In the genomic region with DNA sequence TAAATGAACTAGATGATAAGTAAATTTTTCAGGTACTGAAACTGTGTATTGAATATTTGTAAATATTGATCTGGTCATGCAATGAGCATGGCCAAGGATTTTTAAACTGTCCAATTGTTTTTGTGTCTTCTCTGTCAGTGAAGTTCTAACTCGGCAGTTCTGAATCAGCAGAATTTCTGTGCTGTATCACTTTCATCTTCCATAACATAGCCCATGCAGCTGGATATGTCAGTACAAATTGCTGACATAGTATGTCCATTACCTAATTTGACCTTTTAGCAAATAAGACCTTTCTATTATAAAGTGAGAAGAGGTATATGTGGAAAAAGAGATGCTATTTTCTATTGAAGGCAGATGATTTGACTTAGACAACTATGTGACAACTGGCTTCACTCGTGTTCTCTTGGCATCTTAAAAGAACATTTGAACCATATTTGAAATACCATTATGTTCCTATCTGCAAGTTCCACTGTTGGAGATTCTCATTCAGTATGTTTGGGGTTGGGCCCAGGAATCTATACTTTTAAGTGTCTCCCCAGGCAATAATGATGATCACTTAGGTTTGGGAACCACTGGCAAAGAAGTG, we compare ENCODE assay signal across 20 cellular contexts.
DNase-seq lines count a peak whose midpoint lies in the region; ATAC-seq and TF ChIP-seq lines count a peak whose summit lies in the region.
"Had no signal": no experiment of that assay in that cellular context is flagged by ENCODE, and none has a peak within 500 bp of the region (broad histone marks: within the 10 kb centered on the region; RNA-seq: fewer than 3 reads in every experiment).

No MANE protein-coding gene starts in this region.

- intact Hi-C loops in psoas muscle (cut with DNase I) (no loop called here), Right ventricle myocardium inferior (cut with DNase I) (no loop called here)

- H3F3A ChIP-seq in MM.1S (ENCODE audit: insufficient read depth, low read length): no peaks in the 10 kb centered on the region

- no peaks in the 10 kb centered on the region for H3K4me1 ChIP-seq in CD8-positive, alpha-beta memory T cell (ENCODE audit: insufficient read depth, low read length)
- H3K4me1 ChIP-seq in MM.1S (ENCODE audit: low read length) (peaks cover 11% of the 10 kb centered on the region), psoas muscle (peaks cover 39% of the 10 kb centered on the region)

- no peaks in the 10 kb centered on the region for H3K9me2 ChIP-seq in MM.1S (replicated peaks; ENCODE audit: insufficient read depth, low read length)

- H2AFZ ChIP-seq in MM.1S (ENCODE audit: low read length): no peak overlapping the region

- H3K36me3 ChIP-seq in CD8-positive, alpha-beta memory T cell (ENCODE audit: insufficient read depth, low read length): no peaks in the 10 kb centered on the region
- H3K36me3 ChIP-seq in MM.1S (replicated peaks; ENCODE audit: insufficient read depth, low read length) (no peaks in the 10 kb centered on the region), psoas muscle (ENCODE audit: insufficient read depth in 1 of 2, low read depth in 1 of 2) (no peaks in the 10 kb centered on the region)
- H3K36me3 ChIP-seq: MG63, SJCRH30 had no signal

- H3K27ac Mint-ChIP-seq in CD8-positive, alpha-beta memory T cell: no peak overlapping the region
- H3K27ac Mint-ChIP-seq: CD4-positive, alpha-beta T cell; HFFc6 had no signal

- no peak overlapping the region for H3K4me3 ChIP-seq in CD8-positive, alpha-beta memory T cell (ENCODE audit: low read length)
- H3K4me3 ChIP-seq in MM.1S (ENCODE audit: low read length) (no peak overlapping the region), choroid plexus epithelial cell (ENCODE audit: low read depth, low read length) (no peak overlapping the region), psoas muscle (no peak overlapping the region)
- H3K4me3 ChIP-seq: MG63, SJCRH30 had no signal

- H3K4me2 ChIP-seq in MM.1S (ENCODE audit: low read depth, low read length): peak overlapping the region; percentile 30

- peak overlapping the region; percentile 9 for H3K27ac ChIP-seq in CD8-positive, alpha-beta memory T cell (ENCODE audit: low read depth, low read length)
- H3K27ac ChIP-seq in MM.1S (ENCODE audit: low read length): no peak overlapping the region
- peak overlapping the region; percentile 57 for H3K27ac ChIP-seq in psoas muscle
- H3K27ac ChIP-seq: SJCRH30 had no signal

- H3K4me3 Mint-ChIP-seq in CD8-positive, alpha-beta memory T cell: no peak overlapping the region
- H3K4me3 Mint-ChIP-seq: CD4-positive, alpha-beta T cell; HFFc6 had no signal

- no peaks in the 10 kb centered on the region for H3K4me1 Mint-ChIP-seq in CD8-positive, alpha-beta memory T cell

- ATAC-seq in psoas muscle (peak in 3 of 4 donors; percentile 35 to 64 (median 53)), GM19023 (IDR thresholded peaks at IDR 0.05; ENCODE audit: unreplicated experiment) (no peak), Right ventricle myocardium inferior (no peak)

- CTCF ChIA-PET in CD8-positive, alpha-beta memory T cell (lab: Charles Lee): no interaction called here

- H3K9me3 ChIP-seq in CD8-positive, alpha-beta memory T cell (ENCODE audit: low read length): no peaks in the 10 kb centered on the region
- H3K9me3 ChIP-seq in MM.1S (replicated peaks; ENCODE audit: insufficient read depth, low read length) (no peaks in the 10 kb centered on the region), psoas muscle (no peaks in the 10 kb centered on the region)
- H3K9me3 ChIP-seq: MG63, SJCRH30 had no signal

- H3K79me2 ChIP-seq in MM.1S (ENCODE audit: low read length): no peaks in the 10 kb centered on the region

- H3K9ac ChIP-seq in MM.1S (ENCODE audit: low read length): no peak overlapping the region

- H3K36me3 Mint-ChIP-seq in CD8-positive, alpha-beta memory T cell: peaks cover 0 to 8% (median 0%) of the 10 kb centered on the region in 3 donors

- no peaks in the 10 kb centered on the region for H3K27me3 ChIP-seq in CD8-positive, alpha-beta memory T cell (ENCODE audit: insufficient read depth, low read length, poor library complexity, severe bottlenecking)
- H3K27me3 ChIP-seq in MM.1S (replicated peaks; ENCODE audit: insufficient read depth, low read length) (no peaks in the 10 kb centered on the region), psoas muscle (ENCODE audit: insufficient read depth in 3 of 3, low read length in 2 of 3) (no peaks in the 10 kb centered on the region)
- H3K27me3 ChIP-seq: MG63, SJCRH30 had no signal

- WGBS in psoas muscle, 3 donors: 25 to 43% (median 31%) methylated on average over 2 of the region's 2 CpGs

- no peaks in the 10 kb centered on the region for H3K27me3 Mint-ChIP-seq in CD8-positive, alpha-beta memory T cell
- H3K27me3 Mint-ChIP-seq: CD4-positive, alpha-beta T cell had no signal

- no peaks in the 10 kb centered on the region for H3K9me3 Mint-ChIP-seq in CD8-positive, alpha-beta memory T cell
- H3K9me3 Mint-ChIP-seq: CD4-positive, alpha-beta T cell; HFFc6 had no signal

- TF ChIP-seq CTCF in MM.1S (IDR thresholded peaks at IDR 0.05; ENCODE audit: low read length): no peak
- TF ChIP-seq CTCF in choroid plexus epithelial cell (conservative IDR thresholded peaks at IDR 0.05; ENCODE audit: low read depth, low read length): no peak
- no peak for TF ChIP-seq CTCF in psoas muscle (IDR thresholded peaks at IDR 0.05)

- no peaks in the 10 kb centered on the region for H4K20me1 ChIP-seq in MM.1S (ENCODE audit: insufficient read depth, low read length)

- DNase-seq in CD8-positive, alpha-beta memory T cell: no peak
- DNase-seq in MM.1S (peak; percentile 67), choroid plexus epithelial cell (ENCODE audit: low read depth) (peak; percentile 67), psoas muscle (no peak), dedifferentiated amniotic fluid mesenchymal stem cell (ENCODE audit: extremely low spot score) (no peak), Right ventricle myocardium inferior (ENCODE audit: missing footprints) (no peak)
- DNase-seq: CD4-positive, alpha-beta T cell; DMS53; EL; H7; HFFc6; Kasumi-1; MG63; NCI-H1092; NCI-H1436 treated with DMSO at 0.1 percent for 48 hours; NCI-H2081; NCI-H510A; NCI-H748 treated with DMSO at 0.1 percent for 48 hours; SJCRH30 had no signal

- POLR2A ChIA-PET in CD8-positive, alpha-beta memory T cell (lab: Charles Lee): no interaction called here

Comparison
In these comparisons a context has a peak if more than half of its experiments do, and no peak if none do; other contexts are left out.
1. DNase-seq: peak in MM.1S (single experiment) and choroid plexus epithelial cell (single experiment); none in CD8-positive, alpha-beta memory T cell (0 of 5), psoas muscle (0 of 2), dedifferentiated amniotic fluid mesenchymal stem cell (single experiment) and Right ventricle myocardium inferior (single experiment).
2. ATAC-seq: peak in psoas muscle (3 of 4); none in GM19023 (single experiment) and Right ventricle myocardium inferior (single experiment).